Comparison of ENCODE assay signal across 1 cellular context in the genomic region with DNA sequence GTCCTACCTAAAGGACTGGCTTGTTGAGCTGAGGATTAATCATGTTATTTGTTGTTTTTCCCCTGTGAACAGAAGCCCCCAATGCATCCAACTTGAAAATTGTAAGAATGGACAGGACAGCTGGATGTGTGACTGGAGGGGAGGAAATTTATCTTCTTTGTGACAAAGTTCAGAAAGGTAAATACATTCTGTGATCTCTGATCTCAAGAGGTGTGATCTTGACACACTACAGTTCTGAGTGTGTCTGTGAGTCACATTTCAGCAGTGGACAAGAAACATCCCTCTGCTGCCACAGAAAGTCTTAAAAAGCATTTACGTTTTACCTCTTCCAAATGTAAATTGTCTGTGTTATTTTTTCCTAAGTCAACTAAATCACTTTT.
TF ChIP-seq lines count a peak whose summit lies in the region.

No MANE protein-coding gene starts in this region.

TF ChIP-seq in HepG2, 621 proteins besides CTCF, POLR2A, EP300 and RAD21 (continued from another document and continues in another):
- TF ChIP-seq, protein P1, sequence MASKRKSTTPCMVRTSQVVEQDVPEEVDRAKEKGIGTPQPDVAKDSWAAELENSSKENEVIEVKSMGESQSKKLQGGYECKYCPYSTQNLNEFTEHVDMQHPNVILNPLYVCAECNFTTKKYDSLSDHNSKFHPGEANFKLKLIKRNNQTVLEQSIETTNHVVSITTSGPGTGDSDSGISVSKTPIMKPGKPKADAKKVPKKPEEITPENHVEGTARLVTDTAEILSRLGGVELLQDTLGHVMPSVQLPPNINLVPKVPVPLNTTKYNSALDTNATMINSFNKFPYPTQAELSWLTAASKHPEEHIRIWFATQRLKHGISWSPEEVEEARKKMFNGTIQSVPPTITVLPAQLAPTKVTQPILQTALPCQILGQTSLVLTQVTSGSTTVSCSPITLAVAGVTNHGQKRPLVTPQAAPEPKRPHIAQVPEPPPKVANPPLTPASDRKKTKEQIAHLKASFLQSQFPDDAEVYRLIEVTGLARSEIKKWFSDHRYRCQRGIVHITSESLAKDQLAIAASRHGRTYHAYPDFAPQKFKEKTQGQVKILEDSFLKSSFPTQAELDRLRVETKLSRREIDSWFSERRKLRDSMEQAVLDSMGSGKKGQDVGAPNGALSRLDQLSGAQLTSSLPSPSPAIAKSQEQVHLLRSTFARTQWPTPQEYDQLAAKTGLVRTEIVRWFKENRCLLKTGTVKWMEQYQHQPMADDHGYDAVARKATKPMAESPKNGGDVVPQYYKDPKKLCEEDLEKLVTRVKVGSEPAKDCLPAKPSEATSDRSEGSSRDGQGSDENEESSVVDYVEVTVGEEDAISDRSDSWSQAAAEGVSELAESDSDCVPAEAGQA (IDR thresholded peaks at IDR 0.05; ENCODE audit: low read depth): no peak
- TF ChIP-seq, protein P1 (CRISPR knock-in tag; IDR thresholded peaks at IDR 0.05; ENCODE audit: borderline replicate concordance): no peak
- TF ChIP-seq TBX2 (CRISPR knock-in tag; IDR thresholded peaks at IDR 0.05; ENCODE audit: borderline replicate concordance) (peak; percentile 96), ZNF619 (CRISPR knock-in tag; IDR thresholded peaks at IDR 0.05) (no peak), ELF4 (CRISPR knock-in tag; IDR thresholded peaks at IDR 0.05; ENCODE audit: borderline replicate concordance) (no peak), NFIC (IDR thresholded peaks at IDR 0.05; ENCODE audit: low read length) (peak; percentile 64; the same call in 1 of the 2 replicates), TBL1XR1 (IDR thresholded peaks at IDR 0.05; ENCODE audit: borderline replicate concordance, low read length, partially characterized antibody) (no peak), ZNF235 (CRISPR knock-in tag; IDR thresholded peaks at IDR 0.05; ENCODE audit: borderline replicate concordance) (no peak), ZNF790 (CRISPR knock-in tag; IDR thresholded peaks at IDR 0.05; ENCODE audit: borderline replicate concordance) (no peak), ZMYM3 (CRISPR knock-in tag; IDR thresholded peaks at IDR 0.05) (no peak), BATF2 (CRISPR knock-in tag; IDR thresholded peaks at IDR 0.05) (no peak), TEAD3 (CRISPR knock-in tag; optimal IDR thresholded peaks at IDR 0.05; ENCODE audit: borderline replicate concordance) (peak; percentile 56), ATF1 (CRISPR knock-in tag; IDR thresholded peaks at IDR 0.05) (0 out of 2 replicates have a peak, but pooled peaks have one; percentile 16), FUBP1 (CRISPR knock-in tag; IDR thresholded peaks at IDR 0.05; ENCODE audit: borderline replicate concordance) (no peak), SALL1 (CRISPR knock-in tag; IDR thresholded peaks at IDR 0.05) (peak; percentile 18; the same call in 1 of the 2 replicates), PPARG (CRISPR knock-in tag; conservative IDR thresholded peaks at IDR 0.05) (peak; percentile 55; the same call in 1 of the 2 replicates), GATAD2A (CRISPR knock-in tag; IDR thresholded peaks at IDR 0.05) (peak; percentile 74), XRCC5 (optimal IDR thresholded peaks at IDR 0.05; ENCODE audit: low read length) (no peak), TOE1 (CRISPR knock-in tag; IDR thresholded peaks at IDR 0.05) (no peak), BHLHE40 (IDR thresholded peaks at IDR 0.05; ENCODE audit: low read length) (peak; percentile 61; the same call in 1 of the 2 replicates), ZNF34 (CRISPR knock-in tag; IDR thresholded peaks at IDR 0.05; ENCODE audit: borderline replicate concordance) (no peak), HDAC2 (CRISPR knock-in tag; IDR thresholded peaks at IDR 0.05) (peak; percentile 52; the same call in 1 of the 2 replicates), ZKSCAN5 (CRISPR knock-in tag; IDR thresholded peaks at IDR 0.05) (no peak), MAX (IDR thresholded peaks at IDR 0.05) (no peak), ZNF33A (CRISPR knock-in tag; IDR thresholded peaks at IDR 0.05; ENCODE audit: borderline replicate concordance) (no peak), ZNF609 (CRISPR knock-in tag; IDR thresholded peaks at IDR 0.05; ENCODE audit: borderline replicate concordance) (no peak), HNRNPL (IDR thresholded peaks at IDR 0.05; ENCODE audit: low read depth, low read length) (no peak), ZNF674 (CRISPR knock-in tag; IDR thresholded peaks at IDR 0.05; ENCODE audit: low read depth) (no peak), ZSCAN21 (CRISPR knock-in tag; IDR thresholded peaks at IDR 0.05; ENCODE audit: borderline replicate concordance) (no peak), ZNF703 (CRISPR knock-in tag; IDR thresholded peaks at IDR 0.05; ENCODE audit: borderline replicate concordance) (no peak), ZNF713 (CRISPR knock-in tag; IDR thresholded peaks at IDR 0.05) (no peak), ZNF430 (CRISPR knock-in tag; IDR thresholded peaks at IDR 0.05) (no peak), ERF (CRISPR knock-in tag; IDR thresholded peaks at IDR 0.05) (peak; percentile 47; the same call in 1 of the 2 replicates), ZNF850 (CRISPR knock-in tag; conservative IDR thresholded peaks at IDR 0.05) (no peak), ETV5 (CRISPR knock-in tag; IDR thresholded peaks at IDR 0.05; ENCODE audit: borderline replicate concordance) (peak; percentile 29; the same call in 1 of the 2 replicates), ZNF101 (CRISPR knock-in tag; IDR thresholded peaks at IDR 0.05; ENCODE audit: borderline replicate concordance, low read depth) (no peak)
- TF ChIP-seq, protein P2, sequence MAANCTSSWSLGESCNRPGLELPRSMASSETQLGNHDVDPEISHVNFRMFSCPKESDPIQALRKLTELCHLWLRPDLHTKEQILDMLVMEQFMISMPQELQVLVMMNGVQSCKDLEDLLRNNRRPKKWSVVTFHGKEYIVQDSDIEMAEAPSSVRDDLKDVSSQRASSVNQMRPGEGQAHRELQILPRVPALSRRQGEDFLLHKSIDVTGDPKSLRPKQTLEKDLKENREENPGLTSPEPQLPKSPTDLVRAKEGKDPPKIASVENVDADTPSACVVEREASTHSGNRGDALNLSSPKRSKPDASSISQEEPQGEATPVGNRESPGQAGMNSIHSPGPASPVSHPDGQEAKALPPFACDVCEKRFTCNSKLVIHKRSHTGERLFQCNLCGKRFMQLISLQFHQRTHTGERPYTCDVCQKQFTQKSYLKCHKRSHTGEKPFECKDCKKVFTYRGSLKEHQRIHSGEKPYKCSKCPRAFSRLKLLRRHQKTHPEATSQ (CRISPR knock-in tag; IDR thresholded peaks at IDR 0.05; ENCODE audit: borderline replicate concordance): no peak
- TF ChIP-seq, protein P3, sequence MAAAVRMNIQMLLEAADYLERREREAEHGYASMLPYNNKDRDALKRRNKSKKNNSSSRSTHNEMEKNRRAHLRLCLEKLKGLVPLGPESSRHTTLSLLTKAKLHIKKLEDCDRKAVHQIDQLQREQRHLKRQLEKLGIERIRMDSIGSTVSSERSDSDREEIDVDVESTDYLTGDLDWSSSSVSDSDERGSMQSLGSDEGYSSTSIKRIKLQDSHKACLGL (CRISPR knock-in tag; IDR thresholded peaks at IDR 0.05): no peak
- TF ChIP-seq, protein P4, sequence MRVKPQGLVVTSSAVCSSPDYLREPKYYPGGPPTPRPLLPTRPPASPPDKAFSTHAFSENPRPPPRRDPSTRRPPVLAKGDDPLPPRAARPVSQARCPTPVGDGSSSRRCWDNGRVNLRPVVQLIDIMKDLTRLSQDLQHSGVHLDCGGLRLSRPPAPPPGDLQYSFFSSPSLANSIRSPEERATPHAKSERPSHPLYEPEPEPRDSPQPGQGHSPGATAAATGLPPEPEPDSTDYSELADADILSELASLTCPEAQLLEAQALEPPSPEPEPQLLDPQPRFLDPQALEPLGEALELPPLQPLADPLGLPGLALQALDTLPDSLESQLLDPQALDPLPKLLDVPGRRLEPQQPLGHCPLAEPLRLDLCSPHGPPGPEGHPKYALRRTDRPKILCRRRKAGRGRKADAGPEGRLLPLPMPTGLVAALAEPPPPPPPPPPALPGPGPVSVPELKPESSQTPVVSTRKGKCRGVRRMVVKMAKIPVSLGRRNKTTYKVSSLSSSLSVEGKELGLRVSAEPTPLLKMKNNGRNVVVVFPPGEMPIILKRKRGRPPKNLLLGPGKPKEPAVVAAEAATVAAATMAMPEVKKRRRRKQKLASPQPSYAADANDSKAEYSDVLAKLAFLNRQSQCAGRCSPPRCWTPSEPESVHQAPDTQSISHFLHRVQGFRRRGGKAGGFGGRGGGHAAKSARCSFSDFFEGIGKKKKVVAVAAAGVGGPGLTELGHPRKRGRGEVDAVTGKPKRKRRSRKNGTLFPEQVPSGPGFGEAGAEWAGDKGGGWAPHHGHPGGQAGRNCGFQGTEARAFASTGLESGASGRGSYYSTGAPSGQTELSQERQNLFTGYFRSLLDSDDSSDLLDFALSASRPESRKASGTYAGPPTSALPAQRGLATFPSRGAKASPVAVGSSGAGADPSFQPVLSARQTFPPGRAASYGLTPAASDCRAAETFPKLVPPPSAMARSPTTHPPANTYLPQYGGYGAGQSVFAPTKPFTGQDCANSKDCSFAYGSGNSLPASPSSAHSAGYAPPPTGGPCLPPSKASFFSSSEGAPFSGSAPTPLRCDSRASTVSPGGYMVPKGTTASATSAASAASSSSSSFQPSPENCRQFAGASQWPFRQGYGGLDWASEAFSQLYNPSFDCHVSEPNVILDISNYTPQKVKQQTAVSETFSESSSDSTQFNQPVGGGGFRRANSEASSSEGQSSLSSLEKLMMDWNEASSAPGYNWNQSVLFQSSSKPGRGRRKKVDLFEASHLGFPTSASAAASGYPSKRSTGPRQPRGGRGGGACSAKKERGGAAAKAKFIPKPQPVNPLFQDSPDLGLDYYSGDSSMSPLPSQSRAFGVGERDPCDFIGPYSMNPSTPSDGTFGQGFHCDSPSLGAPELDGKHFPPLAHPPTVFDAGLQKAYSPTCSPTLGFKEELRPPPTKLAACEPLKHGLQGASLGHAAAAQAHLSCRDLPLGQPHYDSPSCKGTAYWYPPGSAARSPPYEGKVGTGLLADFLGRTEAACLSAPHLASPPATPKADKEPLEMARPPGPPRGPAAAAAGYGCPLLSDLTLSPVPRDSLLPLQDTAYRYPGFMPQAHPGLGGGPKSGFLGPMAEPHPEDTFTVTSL (CRISPR knock-in tag; IDR thresholded peaks at IDR 0.05; ENCODE audit: borderline replicate concordance): peak; percentile 48; the same call in 1 of the 2 replicates
